In the genomic region with DNA sequence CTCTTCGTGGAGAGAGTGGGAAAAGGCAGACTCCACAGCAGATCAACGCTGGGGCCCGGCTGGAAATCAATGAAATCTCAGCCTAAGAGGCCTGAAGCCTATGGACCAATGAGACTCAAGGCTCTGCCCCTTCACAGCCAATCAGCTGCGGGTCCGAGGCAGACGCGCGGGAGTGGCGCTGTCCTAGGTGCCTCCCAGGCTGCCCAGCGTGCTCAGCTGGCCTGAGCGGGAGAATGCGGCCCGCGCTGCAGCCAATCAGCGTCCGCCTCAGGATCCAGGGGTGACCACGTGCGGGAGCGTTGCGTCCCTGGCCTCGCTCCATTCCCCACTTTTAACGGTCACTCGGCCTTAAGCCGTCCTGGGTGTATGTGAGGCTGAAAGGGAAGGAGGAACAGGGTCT, we compare ENCODE assay signal across 10 cellular contexts. TPM values are rescaled to one million over a fixed set of nuclear protein-coding genes. Genes with fewer than 3 reads are reported as not detected.
A peak's percentile ranks its signal among the peaks of the same experiment; 100 is the strongest.
DNase-seq lines count a peak whose midpoint lies in the region; ATAC-seq, FAIRE-seq and TF ChIP-seq lines count a peak whose summit lies in the region.
"Had no signal": no experiment of that assay in that cellular context is flagged by ENCODE, and none has a peak within 500 bp of the region (broad histone marks: within the 10 kb centered on the region; RNA-seq: fewer than 3 reads in every experiment).

Gene ZBTB32, plus strand, starts transcription at position 341 of the 400 bp plus-strand sequence. CDS start 10,069 bp downstream, outside the sequence.

- no peaks in the 10 kb centered on the region for H3K4me1 ChIP-seq in endothelial cell of umbilical vein (ENCODE audit: control insufficient read depth, extremely low read depth, insufficient read depth, low read length)

- POLR2A ChIA-PET in endothelial cell of umbilical vein (lab: Charles Lee), result interaction anchor here (0.7 kb wide), 1 partner anchor 194 kb away, joined by 3 read pairs; no protein-coding TSS in a partner anchor

- no TSS peak for BruUV-seq in endothelial cell of umbilical vein (replicated peaks; lab: Mats Ljungman, UMichigan)

- no peak within 1 kb of the TSS for H2AFZ ChIP-seq in endothelial cell of umbilical vein (ENCODE audit: low read depth, low read length)

- no peaks in the 10 kb centered on the region for H4K20me1 ChIP-seq in endothelial cell of umbilical vein (replicated peaks; ENCODE audit: control insufficient read depth, extremely low read depth, insufficient read depth, low read length)

- no peaks in the 10 kb centered on the region for H3K27me3 ChIP-seq in endothelial cell of umbilical vein (ENCODE audit: control insufficient read depth in 2 of 2, insufficient read depth in 2 of 2, low read length in 2 of 2)

- H3K4me3 ChIP-seq in endothelial cell of umbilical vein (replicated peaks in 1 of 3; ENCODE audit: insufficient read depth in 1 of 3, low read depth in 1 of 3, low read length in 3 of 3), result no peak within 1 kb of the TSS

- no peaks in the 10 kb centered on the region for H3K9me3 ChIP-seq in endothelial cell of umbilical vein (replicated peaks; ENCODE audit: control insufficient read depth, insufficient read depth, low read length)

- no peaks in the 10 kb centered on the region for H3K79me2 ChIP-seq in endothelial cell of umbilical vein (ENCODE audit: control insufficient read depth, insufficient read depth, low read length)

- no peak within 1 kb of the TSS for H3K9ac ChIP-seq in endothelial cell of umbilical vein (replicated peaks; ENCODE audit: extremely low read depth, insufficient read depth, low read length)

- TF ChIP-seq CTCF in endothelial cell of umbilical vein (IDR thresholded peaks at IDR 0.05; ENCODE audit: extremely low read depth in 1 of 2, insufficient read depth in 1 of 2, low read depth in 1 of 2, low read length in 2 of 2) (no peak), CD14-positive monocyte (IDR thresholded peaks at IDR 0.05) (no peak)

- intact Hi-C loops in left ventricle myocardium superior (cut with micrococcal nuclease) (no loop called here), Right ventricle myocardium superior (cut with DNase I) (no loop called here), endothelial cell of umbilical vein (cut with micrococcal nuclease) (no loop called here), CD14-positive monocyte (cut with micrococcal nuclease) (no loop called here)

- H3K27ac Mint-ChIP-seq in stimulated activated effector memory CD8-positive, alpha-beta T cell treated with anti-CD3 and anti-CD28 coated beads, Interleukin-12 subunit alpha, Interleukin-12 subunit beta, amount 100 ng/mL, for 72 hours, result no peak within 1 kb of the TSS
- H3K27ac Mint-ChIP-seq in CD14-positive monocyte, result no peak within 1 kb of the TSS

- peaks cover 9% of the 10 kb centered on the region for H3K4me1 Mint-ChIP-seq in stimulated activated effector memory CD8-positive, alpha-beta T cell treated with anti-CD3 and anti-CD28 coated beads, Interleukin-12 subunit alpha, Interleukin-12 subunit beta, amount 100 ng/mL, for 72 hours
- peaks cover 9% of the 10 kb centered on the region for H3K4me1 Mint-ChIP-seq in CD14-positive monocyte

- H3K9me3 Mint-ChIP-seq in stimulated activated effector memory CD8-positive, alpha-beta T cell treated with anti-CD3 and anti-CD28 coated beads, Interleukin-12 subunit alpha, Interleukin-12 subunit beta, amount 100 ng/mL, for 72 hours, result no peaks in the 10 kb centered on the region
- H3K9me3 Mint-ChIP-seq in CD14-positive monocyte, result peaks cover 0 to 12% (median 3%) of the 10 kb centered on the region in 7 donors

- ATAC-seq in left ventricle myocardium superior (peak; percentile 14), Right ventricle myocardium superior (ENCODE audit: poor library complexity) (no peak)
- no peak for ATAC-seq in stimulated activated effector memory CD8-positive, alpha-beta T cell treated with anti-CD3 and anti-CD28 coated beads, Interleukin-12 subunit alpha, Interleukin-12 subunit beta, amount 100 ng/mL, for 72 hours

- peak within 1 kb of the TSS; percentile 92 for H3K4me3 Mint-ChIP-seq in stimulated activated effector memory CD8-positive, alpha-beta T cell treated with anti-CD3 and anti-CD28 coated beads, Interleukin-12 subunit alpha, Interleukin-12 subunit beta, amount 100 ng/mL, for 72 hours
- peak within 1 kb of the TSS in 1 of 2 donors; percentile 99 for H3K4me3 Mint-ChIP-seq in CD14-positive monocyte

- dilution Hi-C loops in endothelial cell of umbilical vein (cut with MboI; ENCODE audit: extremely low pct_ligation_motif_present, low sequenced_read_pairs), result no loop called here

- no peaks in the 10 kb centered on the region for H3K36me3 Mint-ChIP-seq in stimulated activated effector memory CD8-positive, alpha-beta T cell treated with anti-CD3 and anti-CD28 coated beads, Interleukin-12 subunit alpha, Interleukin-12 subunit beta, amount 100 ng/mL, for 72 hours
- peaks cover 0 to 4% of the 10 kb centered on the region in 2 donors for H3K36me3 Mint-ChIP-seq in CD14-positive monocyte

- no peak within 1 kb of the TSS for H3K4me2 ChIP-seq in endothelial cell of umbilical vein (ENCODE audit: insufficient read depth, low read length)

- no peak for TF ChIP-seq POLR2A in endothelial cell of umbilical vein (IDR thresholded peaks at IDR 0.05; ENCODE audit: low read depth, low read length)

- H3K36me3 ChIP-seq in endothelial cell of umbilical vein (ENCODE audit: control insufficient read depth in 2 of 2, extremely low read depth in 1 of 2, insufficient read depth in 2 of 2, low read length in 2 of 2), result no peaks in the 10 kb centered on the region

- no peak within 1 kb of the TSS for H3K27ac ChIP-seq in endothelial cell of umbilical vein (ENCODE audit: insufficient read depth, low read depth, low read length)

- peak; percentile 12 for FAIRE-seq in endothelial cell of umbilical vein (lab: Jason Lieb, UNC)
- no peak for FAIRE-seq in frontal cortex (lab: Jason Lieb, UNC)
- FAIRE-seq: GM19239 had no signal

- CTCF ChIA-PET in endothelial cell of umbilical vein (lab: Charles Lee), result no interaction called here

- H3K9me1 ChIP-seq in endothelial cell of umbilical vein (replicated peaks; ENCODE audit: control insufficient read depth, extremely low read depth, insufficient read depth, low read length), result no peaks in the 10 kb centered on the region

- peaks cover 31 to 34% (median 32%) of the 10 kb centered on the region in 3 donors for H3K27me3 Mint-ChIP-seq in CD14-positive monocyte (ENCODE audit: low read depth in 3 of 3)

- DNase-seq in left ventricle myocardium superior (peak; percentile 56), Right ventricle myocardium superior (no peak), SK-N-DZ (ENCODE audit: low spot score) (peak; percentile 46), endothelial cell of umbilical vein (ENCODE audit: low read depth, low spot score) (peak; percentile 76), frontal cortex (ENCODE audit: low spot score in 2 of 2) (no peak), SIG-M5 (lab: John Stamatoyannopoulos, UW) (no peak), CD14-positive monocyte (ENCODE audit: low spot score) (no peak)
- no peak for DNase-seq in stimulated activated effector memory CD8-positive, alpha-beta T cell treated with anti-CD3 and anti-CD28 coated beads, Interleukin-12 subunit alpha, Interleukin-12 subunit beta, amount 100 ng/mL, for 72 hours (ENCODE audit: low spot score in 2 of 2)
- DNase-seq: NCI-H526 had no signal

TF ChIP-seq in endothelial cell of umbilical vein, 7 proteins besides CTCF, POLR2A, EP300 and RAD21:
- TF ChIP-seq EZH2 (IDR thresholded peaks at IDR 0.05; ENCODE audit: borderline replicate concordance, low read depth, low read length, severe bottlenecking) (no peak), POLR2AphosphoS5 (IDR thresholded peaks at IDR 0.05; ENCODE audit: insufficient read depth, low read depth, low read length) (no peak), MAX (IDR thresholded peaks at IDR 0.05; ENCODE audit: insufficient read depth, insufficient read length) (peak; percentile 44), FOS (IDR thresholded peaks at IDR 0.05; ENCODE audit: borderline replicate concordance, insufficient read depth, low read length) (no peak), JUN (IDR thresholded peaks at IDR 0.05; ENCODE audit: borderline replicate concordance, insufficient read depth, insufficient read length, low read depth) (no peak)

RNA-seq across cellular contexts. Expression of gene ZBTB32, which starts in this region (rescaled TPM):
- total RNA-seq in left ventricle myocardium superior (not detected), Right ventricle myocardium superior (not detected), endothelial cell of umbilical vein (not detected in 2 replicates), frontal cortex (not detected)
- 0.96 TPM in 1 of 2 replicates, not detected in the other for polyA plus RNA-seq in SK-N-DZ (2014; cell fraction: cytosol; rRNA removed)
- polyA plus RNA-seq in SK-N-DZ (2014; cell fraction: nucleus; rRNA removed), result not detected in 2 replicates
- polyA plus RNA-seq in endothelial cell of umbilical vein (not detected in 2 replicates), CD14-positive monocyte (not detected)
- not detected in 2 replicates for polyA plus RNA-seq in endothelial cell of umbilical vein (2011; cell fraction: cytosol; rRNA removed)
- not detected in 2 replicates for polyA plus RNA-seq in endothelial cell of umbilical vein (2011; cell fraction: nucleus; rRNA removed)
- 0.23 TPM in 1 of 2 replicates, not detected in the other for polyA plus RNA-seq in endothelial cell of umbilical vein (2012)
- polyA minus RNA-seq in endothelial cell of umbilical vein, result not detected in 2 replicates
- polyA minus RNA-seq in endothelial cell of umbilical vein (2011; cell fraction: cytosol; rRNA and poly(A)+ RNA removed), result not detected
- polyA minus RNA-seq in endothelial cell of umbilical vein (2011; cell fraction: nucleus; rRNA and poly(A)+ RNA removed), result not detected in 2 replicates

Comparison
In these comparisons a context has a peak if more than half of its experiments do, and no peak if none do; other contexts are left out.
1. Peak in DNase-seq and ATAC-seq in left ventricle myocardium superior; RNA of the gene not detected or under 1 TPM.
2. Peak in DNase-seq in endothelial cell of umbilical vein; RNA of the gene not detected or under 1 TPM.